1 cellular context compared by ENCODE assay signal in the genomic region with DNA sequence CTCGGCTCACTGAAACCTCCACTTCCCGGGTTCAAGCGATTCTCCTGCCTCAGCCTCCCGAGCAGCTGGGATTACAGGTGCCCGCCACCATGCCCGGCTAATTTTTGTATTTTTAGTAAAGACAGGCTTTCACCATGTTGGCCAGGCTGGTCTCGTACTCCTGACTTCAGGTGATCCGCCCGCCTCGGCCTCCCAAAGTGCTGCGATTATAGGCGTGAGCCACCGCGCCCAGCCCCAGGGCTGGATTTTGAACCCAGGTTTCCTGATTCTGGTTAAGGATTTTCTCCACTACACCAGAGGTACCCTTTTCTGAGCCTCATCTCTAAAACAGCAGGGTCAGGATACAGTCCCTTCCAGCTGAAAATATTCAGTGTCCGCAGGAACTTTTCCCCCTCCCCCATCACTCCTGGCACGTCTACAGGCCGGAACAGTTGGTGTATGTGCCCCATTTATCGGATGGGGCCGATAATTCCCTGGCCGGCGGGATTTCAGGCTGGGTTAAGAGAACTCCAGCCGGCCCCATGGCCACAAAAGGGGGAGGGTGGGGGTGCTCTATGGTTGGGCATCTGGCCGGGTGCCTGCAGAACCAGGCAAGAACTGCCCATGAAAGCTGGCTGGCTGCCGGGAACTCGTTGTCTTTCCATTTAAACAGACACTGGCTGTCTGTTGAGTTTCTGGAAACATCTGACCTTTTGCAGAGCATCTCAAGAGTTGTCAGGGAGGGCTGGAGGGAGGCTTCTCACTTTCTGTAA.
TF ChIP-seq lines count a peak whose summit lies in the region.

No MANE protein-coding gene starts in this region.

TF ChIP-seq in SK-N-SH, 30 proteins besides CTCF, POLR2A, EP300 and RAD21 (continued from another document):
- TF ChIP-seq, protein P1, sequence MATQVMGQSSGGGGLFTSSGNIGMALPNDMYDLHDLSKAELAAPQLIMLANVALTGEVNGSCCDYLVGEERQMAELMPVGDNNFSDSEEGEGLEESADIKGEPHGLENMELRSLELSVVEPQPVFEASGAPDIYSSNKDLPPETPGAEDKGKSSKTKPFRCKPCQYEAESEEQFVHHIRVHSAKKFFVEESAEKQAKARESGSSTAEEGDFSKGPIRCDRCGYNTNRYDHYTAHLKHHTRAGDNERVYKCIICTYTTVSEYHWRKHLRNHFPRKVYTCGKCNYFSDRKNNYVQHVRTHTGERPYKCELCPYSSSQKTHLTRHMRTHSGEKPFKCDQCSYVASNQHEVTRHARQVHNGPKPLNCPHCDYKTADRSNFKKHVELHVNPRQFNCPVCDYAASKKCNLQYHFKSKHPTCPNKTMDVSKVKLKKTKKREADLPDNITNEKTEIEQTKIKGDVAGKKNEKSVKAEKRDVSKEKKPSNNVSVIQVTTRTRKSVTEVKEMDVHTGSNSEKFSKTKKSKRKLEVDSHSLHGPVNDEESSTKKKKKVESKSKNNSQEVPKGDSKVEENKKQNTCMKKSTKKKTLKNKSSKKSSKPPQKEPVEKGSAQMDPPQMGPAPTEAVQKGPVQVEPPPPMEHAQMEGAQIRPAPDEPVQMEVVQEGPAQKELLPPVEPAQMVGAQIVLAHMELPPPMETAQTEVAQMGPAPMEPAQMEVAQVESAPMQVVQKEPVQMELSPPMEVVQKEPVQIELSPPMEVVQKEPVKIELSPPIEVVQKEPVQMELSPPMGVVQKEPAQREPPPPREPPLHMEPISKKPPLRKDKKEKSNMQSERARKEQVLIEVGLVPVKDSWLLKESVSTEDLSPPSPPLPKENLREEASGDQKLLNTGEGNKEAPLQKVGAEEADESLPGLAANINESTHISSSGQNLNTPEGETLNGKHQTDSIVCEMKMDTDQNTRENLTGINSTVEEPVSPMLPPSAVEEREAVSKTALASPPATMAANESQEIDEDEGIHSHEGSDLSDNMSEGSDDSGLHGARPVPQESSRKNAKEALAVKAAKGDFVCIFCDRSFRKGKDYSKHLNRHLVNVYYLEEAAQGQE (IDR thresholded peaks at IDR 0.05; ENCODE audit: low read depth, low read length): no peak
- no peak for TF ChIP-seq EZH2phosphoT487 (IDR thresholded peaks at IDR 0.05; ENCODE audit: borderline replicate concordance, low read depth)
- no peak for TF ChIP-seq JUND (IDR thresholded peaks at IDR 0.05)
- TF ChIP-seq NRF1 (IDR thresholded peaks at IDR 0.05; ENCODE audit: low read depth, low read length): no peak
- TF ChIP-seq, protein P2, sequence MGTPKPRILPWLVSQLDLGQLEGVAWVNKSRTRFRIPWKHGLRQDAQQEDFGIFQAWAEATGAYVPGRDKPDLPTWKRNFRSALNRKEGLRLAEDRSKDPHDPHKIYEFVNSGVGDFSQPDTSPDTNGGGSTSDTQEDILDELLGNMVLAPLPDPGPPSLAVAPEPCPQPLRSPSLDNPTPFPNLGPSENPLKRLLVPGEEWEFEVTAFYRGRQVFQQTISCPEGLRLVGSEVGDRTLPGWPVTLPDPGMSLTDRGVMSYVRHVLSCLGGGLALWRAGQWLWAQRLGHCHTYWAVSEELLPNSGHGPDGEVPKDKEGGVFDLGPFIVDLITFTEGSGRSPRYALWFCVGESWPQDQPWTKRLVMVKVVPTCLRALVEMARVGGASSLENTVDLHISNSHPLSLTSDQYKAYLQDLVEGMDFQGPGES (IDR thresholded peaks at IDR 0.05; ENCODE audit: low read depth, low read length): no peak
- TF ChIP-seq, protein P3, sequence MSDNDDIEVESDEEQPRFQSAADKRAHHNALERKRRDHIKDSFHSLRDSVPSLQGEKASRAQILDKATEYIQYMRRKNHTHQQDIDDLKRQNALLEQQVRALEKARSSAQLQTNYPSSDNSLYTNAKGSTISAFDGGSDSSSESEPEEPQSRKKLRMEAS (IDR thresholded peaks at IDR 0.05; ENCODE audit: low read depth): peak; percentile 12; the same call in 1 of the 2 replicates
- TF ChIP-seq CHD2 (IDR thresholded peaks at IDR 0.05; ENCODE audit: low read length, partially characterized antibody): peak; percentile 93
- TF ChIP-seq, protein P4, sequence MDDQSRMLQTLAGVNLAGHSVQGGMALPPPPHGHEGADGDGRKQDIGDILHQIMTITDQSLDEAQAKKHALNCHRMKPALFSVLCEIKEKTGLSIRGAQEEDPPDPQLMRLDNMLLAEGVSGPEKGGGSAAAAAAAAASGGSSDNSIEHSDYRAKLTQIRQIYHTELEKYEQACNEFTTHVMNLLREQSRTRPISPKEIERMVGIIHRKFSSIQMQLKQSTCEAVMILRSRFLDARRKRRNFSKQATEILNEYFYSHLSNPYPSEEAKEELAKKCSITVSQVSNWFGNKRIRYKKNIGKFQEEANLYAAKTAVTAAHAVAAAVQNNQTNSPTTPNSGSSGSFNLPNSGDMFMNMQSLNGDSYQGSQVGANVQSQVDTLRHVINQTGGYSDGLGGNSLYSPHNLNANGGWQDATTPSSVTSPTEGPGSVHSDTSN (IDR thresholded peaks at IDR 0.05): peak; percentile 40; the same call in 1 of the 2 replicates
- TF ChIP-seq SIN3A (IDR thresholded peaks at IDR 0.05; ENCODE audit: borderline replicate concordance, low read depth, low read length): no peak
- TF ChIP-seq FOXJ3 (CRISPR knock-in tag; IDR thresholded peaks at IDR 0.05): peak; percentile 49; the same call in 1 of the 2 replicates
- no peak for TF ChIP-seq FOSL2 (IDR thresholded peaks at IDR 0.05; ENCODE audit: borderline replicate concordance, low read depth)
- TF ChIP-seq RXRA (IDR thresholded peaks at IDR 0.05; ENCODE audit: borderline replicate concordance, low read depth): no peak
- TF ChIP-seq SMC3 (IDR thresholded peaks at IDR 0.05; ENCODE audit: low read depth, low read length): no peak; the same call in 1 of the 2 replicates
- TF ChIP-seq, protein P5, sequence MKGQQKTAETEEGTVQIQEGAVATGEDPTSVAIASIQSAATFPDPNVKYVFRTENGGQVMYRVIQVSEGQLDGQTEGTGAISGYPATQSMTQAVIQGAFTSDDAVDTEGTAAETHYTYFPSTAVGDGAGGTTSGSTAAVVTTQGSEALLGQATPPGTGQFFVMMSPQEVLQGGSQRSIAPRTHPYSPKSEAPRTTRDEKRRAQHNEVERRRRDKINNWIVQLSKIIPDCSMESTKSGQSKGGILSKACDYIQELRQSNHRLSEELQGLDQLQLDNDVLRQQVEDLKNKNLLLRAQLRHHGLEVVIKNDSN (IDR thresholded peaks at IDR 0.05; ENCODE audit: borderline replicate concordance, low read depth): no peak
- peak; percentile 62; the same call in 1 of the 2 replicates for TF ChIP-seq TCF12 (IDR thresholded peaks at IDR 0.05)
- peak; percentile 88 for TF ChIP-seq NFIC (IDR thresholded peaks at IDR 0.05; ENCODE audit: borderline replicate concordance)
- no peak for TF ChIP-seq ELF1 (IDR thresholded peaks at IDR 0.05)
- no peak for TF ChIP-seq FOXM1 (IDR thresholded peaks at IDR 0.05; ENCODE audit: low read depth)
- peak; percentile 77; the same call in 1 of the 2 replicates for TF ChIP-seq MXI1 (IDR thresholded peaks at IDR 0.05; ENCODE audit: low read depth, low read length)
- no peak for TF ChIP-seq RFX5 (IDR thresholded peaks at IDR 0.05; ENCODE audit: low read length)
- TF ChIP-seq, protein P6, sequence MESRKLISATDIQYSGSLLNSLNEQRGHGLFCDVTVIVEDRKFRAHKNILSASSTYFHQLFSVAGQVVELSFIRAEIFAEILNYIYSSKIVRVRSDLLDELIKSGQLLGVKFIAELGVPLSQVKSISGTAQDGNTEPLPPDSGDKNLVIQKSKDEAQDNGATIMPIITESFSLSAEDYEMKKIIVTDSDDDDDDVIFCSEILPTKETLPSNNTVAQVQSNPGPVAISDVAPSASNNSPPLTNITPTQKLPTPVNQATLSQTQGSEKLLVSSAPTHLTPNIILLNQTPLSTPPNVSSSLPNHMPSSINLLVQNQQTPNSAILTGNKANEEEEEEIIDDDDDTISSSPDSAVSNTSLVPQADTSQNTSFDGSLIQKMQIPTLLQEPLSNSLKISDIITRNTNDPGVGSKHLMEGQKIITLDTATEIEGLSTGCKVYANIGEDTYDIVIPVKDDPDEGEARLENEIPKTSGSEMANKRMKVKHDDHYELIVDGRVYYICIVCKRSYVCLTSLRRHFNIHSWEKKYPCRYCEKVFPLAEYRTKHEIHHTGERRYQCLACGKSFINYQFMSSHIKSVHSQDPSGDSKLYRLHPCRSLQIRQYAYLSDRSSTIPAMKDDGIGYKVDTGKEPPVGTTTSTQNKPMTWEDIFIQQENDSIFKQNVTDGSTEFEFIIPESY (IDR thresholded peaks at IDR 0.05; ENCODE audit: borderline replicate concordance, low read depth): no peak
- TF ChIP-seq TEAD4 (IDR thresholded peaks at IDR 0.05; ENCODE audit: borderline replicate concordance, insufficient read depth): no peak
- TF ChIP-seq GABPA (IDR thresholded peaks at IDR 0.05; ENCODE audit: low read depth): no peak
